ENCODE assay signal across 1 cellular context in the genomic region with DNA sequence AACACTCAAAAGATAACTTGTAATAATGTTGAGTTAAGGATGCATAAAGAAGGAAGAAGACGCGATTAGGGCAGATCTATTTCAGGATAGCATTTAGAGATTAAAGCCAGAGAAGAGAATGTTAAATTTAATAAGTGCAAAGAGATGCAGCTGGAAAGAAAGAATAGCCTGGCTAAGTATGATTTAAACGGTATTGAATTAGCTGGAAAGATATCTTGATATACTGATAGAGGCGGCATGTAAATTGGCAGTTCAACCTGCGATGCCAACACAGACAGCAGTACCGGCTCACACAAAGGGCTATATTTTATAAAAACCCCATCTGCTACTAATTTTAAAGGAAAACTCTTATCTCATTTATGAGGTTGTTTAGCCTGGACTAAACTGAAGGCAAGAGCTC.
TF ChIP-seq lines count a peak whose summit lies in the region.

No MANE protein-coding gene starts in this region.

TF ChIP-seq in GM23338, 12 proteins besides CTCF, POLR2A, EP300 and RAD21 (continued from another document):
- TF ChIP-seq, protein P1, sequence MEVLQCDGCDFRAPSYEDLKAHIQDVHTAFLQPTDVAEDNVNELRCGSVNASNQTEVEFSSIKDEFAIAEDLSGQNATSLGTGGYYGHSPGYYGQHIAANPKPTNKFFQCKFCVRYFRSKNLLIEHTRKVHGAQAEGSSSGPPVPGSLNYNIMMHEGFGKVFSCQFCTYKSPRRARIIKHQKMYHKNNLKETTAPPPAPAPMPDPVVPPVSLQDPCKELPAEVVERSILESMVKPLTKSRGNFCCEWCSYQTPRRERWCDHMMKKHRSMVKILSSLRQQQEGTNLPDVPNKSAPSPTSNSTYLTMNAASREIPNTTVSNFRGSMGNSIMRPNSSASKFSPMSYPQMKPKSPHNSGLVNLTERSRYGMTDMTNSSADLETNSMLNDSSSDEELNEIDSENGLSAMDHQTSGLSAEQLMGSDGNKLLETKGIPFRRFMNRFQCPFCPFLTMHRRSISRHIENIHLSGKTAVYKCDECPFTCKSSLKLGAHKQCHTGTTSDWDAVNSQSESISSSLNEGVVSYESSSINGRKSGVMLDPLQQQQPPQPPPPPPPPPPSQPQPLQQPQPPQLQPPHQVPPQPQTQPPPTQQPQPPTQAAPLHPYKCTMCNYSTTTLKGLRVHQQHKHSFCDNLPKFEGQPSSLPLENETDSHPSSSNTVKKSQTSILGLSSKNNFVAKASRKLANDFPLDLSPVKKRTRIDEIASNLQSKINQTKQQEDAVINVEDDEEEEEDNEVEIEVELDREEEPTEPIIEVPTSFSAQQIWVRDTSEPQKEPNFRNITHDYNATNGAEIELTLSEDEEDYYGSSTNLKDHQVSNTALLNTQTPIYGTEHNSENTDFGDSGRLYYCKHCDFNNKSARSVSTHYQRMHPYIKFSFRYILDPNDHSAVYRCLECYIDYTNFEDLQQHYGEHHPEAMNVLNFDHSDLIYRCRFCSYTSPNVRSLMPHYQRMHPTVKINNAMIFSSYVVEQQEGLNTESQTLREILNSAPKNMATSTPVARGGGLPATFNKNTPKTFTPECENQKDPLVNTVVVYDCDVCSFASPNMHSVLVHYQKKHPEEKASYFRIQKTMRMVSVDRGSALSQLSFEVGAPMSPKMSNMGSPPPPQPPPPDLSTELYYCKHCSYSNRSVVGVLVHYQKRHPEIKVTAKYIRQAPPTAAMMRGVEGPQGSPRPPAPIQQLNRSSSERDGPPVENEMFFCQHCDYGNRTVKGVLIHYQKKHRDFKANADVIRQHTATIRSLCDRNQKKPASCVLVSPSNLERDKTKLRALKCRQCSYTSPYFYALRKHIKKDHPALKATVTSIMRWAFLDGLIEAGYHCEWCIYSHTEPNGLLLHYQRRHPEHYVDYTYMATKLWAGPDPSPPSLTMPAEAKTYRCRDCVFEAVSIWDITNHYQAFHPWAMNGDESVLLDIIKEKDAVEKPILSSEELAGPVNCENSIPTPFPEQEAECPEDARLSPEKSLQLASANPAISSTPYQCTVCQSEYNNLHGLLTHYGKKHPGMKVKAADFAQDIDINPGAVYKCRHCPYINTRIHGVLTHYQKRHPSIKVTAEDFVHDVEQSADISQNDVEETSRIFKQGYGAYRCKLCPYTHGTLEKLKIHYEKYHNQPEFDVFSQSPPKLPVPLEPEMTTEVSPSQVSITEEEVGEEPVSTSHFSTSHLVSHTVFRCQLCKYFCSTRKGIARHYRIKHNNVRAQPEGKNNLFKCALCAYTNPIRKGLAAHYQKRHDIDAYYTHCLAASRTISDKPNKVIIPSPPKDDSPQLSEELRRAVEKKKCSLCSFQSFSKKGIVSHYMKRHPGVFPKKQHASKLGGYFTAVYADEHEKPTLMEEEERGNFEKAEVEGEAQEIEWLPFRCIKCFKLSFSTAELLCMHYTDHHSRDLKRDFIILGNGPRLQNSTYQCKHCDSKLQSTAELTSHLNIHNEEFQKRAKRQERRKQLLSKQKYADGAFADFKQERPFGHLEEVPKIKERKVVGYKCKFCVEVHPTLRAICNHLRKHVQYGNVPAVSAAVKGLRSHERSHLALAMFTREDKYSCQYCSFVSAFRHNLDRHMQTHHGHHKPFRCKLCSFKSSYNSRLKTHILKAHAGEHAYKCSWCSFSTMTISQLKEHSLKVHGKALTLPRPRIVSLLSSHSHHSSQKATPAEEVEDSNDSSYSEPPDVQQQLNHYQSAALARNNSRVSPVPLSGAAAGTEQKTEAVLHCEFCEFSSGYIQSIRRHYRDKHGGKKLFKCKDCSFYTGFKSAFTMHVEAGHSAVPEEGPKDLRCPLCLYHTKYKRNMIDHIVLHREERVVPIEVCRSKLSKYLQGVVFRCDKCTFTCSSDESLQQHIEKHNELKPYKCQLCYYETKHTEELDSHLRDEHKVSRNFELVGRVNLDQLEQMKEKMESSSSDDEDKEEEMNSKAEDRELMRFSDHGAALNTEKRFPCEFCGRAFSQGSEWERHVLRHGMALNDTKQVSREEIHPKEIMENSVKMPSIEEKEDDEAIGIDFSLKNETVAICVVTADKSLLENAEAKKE (CRISPR knock-in tag; IDR thresholded peaks at IDR 0.05): no peak
- TF ChIP-seq, protein P2, sequence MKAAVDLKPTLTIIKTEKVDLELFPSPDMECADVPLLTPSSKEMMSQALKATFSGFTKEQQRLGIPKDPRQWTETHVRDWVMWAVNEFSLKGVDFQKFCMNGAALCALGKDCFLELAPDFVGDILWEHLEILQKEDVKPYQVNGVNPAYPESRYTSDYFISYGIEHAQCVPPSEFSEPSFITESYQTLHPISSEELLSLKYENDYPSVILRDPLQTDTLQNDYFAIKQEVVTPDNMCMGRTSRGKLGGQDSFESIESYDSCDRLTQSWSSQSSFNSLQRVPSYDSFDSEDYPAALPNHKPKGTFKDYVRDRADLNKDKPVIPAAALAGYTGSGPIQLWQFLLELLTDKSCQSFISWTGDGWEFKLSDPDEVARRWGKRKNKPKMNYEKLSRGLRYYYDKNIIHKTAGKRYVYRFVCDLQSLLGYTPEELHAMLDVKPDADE (IDR thresholded peaks at IDR 0.05): no peak
- TF ChIP-seq EZH2phosphoT487 (IDR thresholded peaks at IDR 0.05; ENCODE audit: unreplicated experiment): no peak
- no peak for TF ChIP-seq NANOG (IDR thresholded peaks at IDR 0.05; ENCODE audit: borderline replicate concordance)
- TF ChIP-seq POLR2AphosphoS5 (IDR thresholded peaks at IDR 0.05; ENCODE audit: low read depth): no peak
- no peak for TF ChIP-seq STAT1 (IDR thresholded peaks at IDR 0.05; ENCODE audit: unreplicated experiment)
- TF ChIP-seq EZH2 (IDR thresholded peaks at IDR 0.05; ENCODE audit: low read depth, unreplicated experiment): no peak
- no peak for TF ChIP-seq ZNF331 (CRISPR knock-in tag; IDR thresholded peaks at IDR 0.05; ENCODE audit: low read depth)
- TF ChIP-seq JUNB (IDR thresholded peaks at IDR 0.05; ENCODE audit: unreplicated experiment): no peak
- TF ChIP-seq, protein P3, sequence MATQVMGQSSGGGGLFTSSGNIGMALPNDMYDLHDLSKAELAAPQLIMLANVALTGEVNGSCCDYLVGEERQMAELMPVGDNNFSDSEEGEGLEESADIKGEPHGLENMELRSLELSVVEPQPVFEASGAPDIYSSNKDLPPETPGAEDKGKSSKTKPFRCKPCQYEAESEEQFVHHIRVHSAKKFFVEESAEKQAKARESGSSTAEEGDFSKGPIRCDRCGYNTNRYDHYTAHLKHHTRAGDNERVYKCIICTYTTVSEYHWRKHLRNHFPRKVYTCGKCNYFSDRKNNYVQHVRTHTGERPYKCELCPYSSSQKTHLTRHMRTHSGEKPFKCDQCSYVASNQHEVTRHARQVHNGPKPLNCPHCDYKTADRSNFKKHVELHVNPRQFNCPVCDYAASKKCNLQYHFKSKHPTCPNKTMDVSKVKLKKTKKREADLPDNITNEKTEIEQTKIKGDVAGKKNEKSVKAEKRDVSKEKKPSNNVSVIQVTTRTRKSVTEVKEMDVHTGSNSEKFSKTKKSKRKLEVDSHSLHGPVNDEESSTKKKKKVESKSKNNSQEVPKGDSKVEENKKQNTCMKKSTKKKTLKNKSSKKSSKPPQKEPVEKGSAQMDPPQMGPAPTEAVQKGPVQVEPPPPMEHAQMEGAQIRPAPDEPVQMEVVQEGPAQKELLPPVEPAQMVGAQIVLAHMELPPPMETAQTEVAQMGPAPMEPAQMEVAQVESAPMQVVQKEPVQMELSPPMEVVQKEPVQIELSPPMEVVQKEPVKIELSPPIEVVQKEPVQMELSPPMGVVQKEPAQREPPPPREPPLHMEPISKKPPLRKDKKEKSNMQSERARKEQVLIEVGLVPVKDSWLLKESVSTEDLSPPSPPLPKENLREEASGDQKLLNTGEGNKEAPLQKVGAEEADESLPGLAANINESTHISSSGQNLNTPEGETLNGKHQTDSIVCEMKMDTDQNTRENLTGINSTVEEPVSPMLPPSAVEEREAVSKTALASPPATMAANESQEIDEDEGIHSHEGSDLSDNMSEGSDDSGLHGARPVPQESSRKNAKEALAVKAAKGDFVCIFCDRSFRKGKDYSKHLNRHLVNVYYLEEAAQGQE (IDR thresholded peaks at IDR 0.05; ENCODE audit: unreplicated experiment): no peak
TF ChIP-seq in GM23338: peak in this region for 0.
